8 cellular contexts compared by ENCODE assay signal in genomic region chr7:6026011-6026819, GRCh38. TPM values are rescaled to one million over a fixed set of nuclear protein-coding genes. Genes with fewer than 3 reads are reported as not detected.
A peak's percentile ranks its signal among the peaks of the same experiment; 100 is the strongest.
DNase-seq lines count a peak whose midpoint lies in the region; ATAC-seq and TF ChIP-seq lines count a peak whose summit lies in the region.

No MANE protein-coding gene starts in this region.

- H3K27ac ChIP-seq in neutrophil (peak overlapping the region; percentile 82), thymus (ENCODE audit: low read depth) (peak overlapping the region; percentile 78)

- TF ChIP-seq CTCF in fibroblast of mammary gland (conservative IDR thresholded peaks at IDR 0.05; ENCODE audit: control insufficient read depth, insufficient read depth, low read depth, low read length) (peak; percentile 37), neutrophil (IDR thresholded peaks at IDR 0.05) (peak; percentile 72)

- H3K4me3 ChIP-seq in NT2/D1 (ENCODE audit: insufficient read length, low read depth) (no peak overlapping the region), fibroblast of mammary gland (ENCODE audit: control insufficient read depth, low read depth, low read length) (no peak overlapping the region), neutrophil (ENCODE audit: low read depth in 1 of 2, low read length in 1 of 2) (peak overlapping the region; percentile 62 to 74), thymus (ENCODE audit: low read length) (no peak overlapping the region)

- H3K36me3 ChIP-seq in NT2/D1 (ENCODE audit: insufficient read depth, insufficient read length, low read length) (peaks cover 93% of the 10 kb centered on the region), neutrophil (peaks cover 41% of the 10 kb centered on the region), thymus (ENCODE audit: control insufficient read depth, insufficient read depth) (peaks cover 73% of the 10 kb centered on the region)

- H3K9me3 ChIP-seq in NT2/D1 (ENCODE audit: insufficient read depth, low read length) (no peaks in the 10 kb centered on the region), neutrophil (no peaks in the 10 kb centered on the region), thymus (ENCODE audit: control insufficient read depth) (no peaks in the 10 kb centered on the region)

- H3K4me1 ChIP-seq in NT2/D1 (ENCODE audit: insufficient read depth, insufficient read length) (peaks cover 4% of the 10 kb centered on the region), neutrophil (ENCODE audit: control insufficient read depth in 1 of 2, insufficient read depth in 1 of 2, low read depth in 1 of 2, low read length in 1 of 2) (peaks cover 21 to 22% of the 10 kb centered on the region in 2 experiments), thymus (ENCODE audit: control insufficient read depth, insufficient read depth, low read length) (no peaks in the 10 kb centered on the region)

- H3K27me3 ChIP-seq in NT2/D1 (ENCODE audit: insufficient read depth, insufficient read length): no peaks in the 10 kb centered on the region
- H3K27me3 ChIP-seq in neutrophil: no peaks in the 10 kb centered on the region
- H3K27me3 ChIP-seq in thymus (ENCODE audit: control insufficient read depth, insufficient read depth): no peaks in the 10 kb centered on the region

- 75% methylated on average over 22 of the region's 22 CpGs for WGBS in thymus

- DNase-seq in NCI-H1694 (lab: John Stamatoyannopoulos, UW) (peak; percentile 18), NCI-H1694 treated with DMSO at 0.1 percent for 48 hours (lab: John Stamatoyannopoulos, UW) (no peak), NT2/D1 (ENCODE audit: low read depth, low spot score) (peak; percentile 59), activated T-cell treated with anti-CD3 and anti-CD28 coated beads for 4 hours (peak; percentile 34), fibroblast of mammary gland (ENCODE audit: low read depth) (peak; percentile 54)

- H3K9ac ChIP-seq in NT2/D1 (ENCODE audit: insufficient read length, low read depth): no peak overlapping the region

- peak; percentile 71 for ATAC-seq in HG03045 (IDR thresholded peaks at IDR 0.05; ENCODE audit: unreplicated experiment)

RNA-seq across cellular contexts. Expression of gene ANKRD61, which starts 5.0 kb away (rescaled TPM):
- polyA plus RNA-seq in thymus: 0.21 TPM

RNA-seq across cellular contexts. Expression of gene AIMP2, which starts 17.1 kb away (rescaled TPM):
- 34.0 TPM for polyA plus RNA-seq in thymus

RNA-seq across cellular contexts. Expression of gene PMS2, which starts 17.4 kb away (rescaled TPM):
- polyA plus RNA-seq in thymus: 8.3 TPM

RNA-seq across cellular contexts. Expression of gene EIF2AK1, which starts 32.8 kb away (rescaled TPM):
- 60.4 TPM for polyA plus RNA-seq in thymus

RNA-seq across cellular contexts. Expression of gene RSPH10B, which starts 55.7 kb away (rescaled TPM):
- polyA plus RNA-seq in thymus: 0.25 TPM

Comparison
In these comparisons a context has a peak if more than half of its experiments do, and no peak if none do; other contexts are left out.
1. H3K4me3 ChIP-seq: peak in neutrophil (2 of 2); none in NT2/D1 (single experiment), fibroblast of mammary gland (single experiment) and thymus (single experiment).